ENCODE assay signal across 2 cellular contexts in the genomic region with DNA sequence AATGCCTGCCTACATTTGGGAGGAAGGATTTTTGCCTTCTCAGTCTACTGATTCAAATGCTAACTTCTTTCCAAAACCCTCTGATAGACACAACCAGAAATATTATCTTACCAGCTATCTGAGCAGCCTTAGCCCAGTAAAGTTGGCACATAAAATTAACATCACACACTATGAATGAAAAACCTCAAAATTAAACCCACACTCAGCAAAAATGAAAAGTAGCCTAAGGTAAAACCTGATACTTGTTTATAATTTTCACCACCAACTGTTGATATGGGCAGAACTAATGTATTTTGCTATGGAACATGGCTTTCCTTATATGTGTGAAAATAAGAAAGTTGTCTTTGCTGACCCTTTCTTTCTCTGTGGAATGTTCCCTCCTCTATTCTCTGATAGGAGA.
TF ChIP-seq lines count a peak whose summit lies in the region.

No MANE protein-coding gene starts in this region.

TF ChIP-seq in HepG2, 621 proteins besides CTCF, POLR2A, EP300 and RAD21 (continued from another document):
- TF ChIP-seq MAFK (conservative IDR thresholded peaks at IDR 0.05 in 1 of 2, IDR thresholded peaks at IDR 0.05 in 1 of 2; ENCODE audit: low read length in 2 of 2) (peak; percentile 66 to 83), ZBTB4 (CRISPR knock-in tag; IDR thresholded peaks at IDR 0.05; ENCODE audit: borderline replicate concordance) (no peak), ZNF12 (CRISPR knock-in tag; IDR thresholded peaks at IDR 0.05) (no peak), MAFF (IDR thresholded peaks at IDR 0.05; ENCODE audit: low read depth, low read length) (peak; percentile 59)
- TF ChIP-seq, protein P1, sequence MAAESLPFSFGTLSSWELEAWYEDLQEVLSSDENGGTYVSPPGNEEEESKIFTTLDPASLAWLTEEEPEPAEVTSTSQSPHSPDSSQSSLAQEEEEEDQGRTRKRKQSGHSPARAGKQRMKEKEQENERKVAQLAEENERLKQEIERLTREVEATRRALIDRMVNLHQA (CRISPR knock-in tag; IDR thresholded peaks at IDR 0.05): no peak

TF ChIP-seq in K562, 482 proteins besides CTCF, POLR2A, EP300 and RAD21:
- TF ChIP-seq, protein P2, sequence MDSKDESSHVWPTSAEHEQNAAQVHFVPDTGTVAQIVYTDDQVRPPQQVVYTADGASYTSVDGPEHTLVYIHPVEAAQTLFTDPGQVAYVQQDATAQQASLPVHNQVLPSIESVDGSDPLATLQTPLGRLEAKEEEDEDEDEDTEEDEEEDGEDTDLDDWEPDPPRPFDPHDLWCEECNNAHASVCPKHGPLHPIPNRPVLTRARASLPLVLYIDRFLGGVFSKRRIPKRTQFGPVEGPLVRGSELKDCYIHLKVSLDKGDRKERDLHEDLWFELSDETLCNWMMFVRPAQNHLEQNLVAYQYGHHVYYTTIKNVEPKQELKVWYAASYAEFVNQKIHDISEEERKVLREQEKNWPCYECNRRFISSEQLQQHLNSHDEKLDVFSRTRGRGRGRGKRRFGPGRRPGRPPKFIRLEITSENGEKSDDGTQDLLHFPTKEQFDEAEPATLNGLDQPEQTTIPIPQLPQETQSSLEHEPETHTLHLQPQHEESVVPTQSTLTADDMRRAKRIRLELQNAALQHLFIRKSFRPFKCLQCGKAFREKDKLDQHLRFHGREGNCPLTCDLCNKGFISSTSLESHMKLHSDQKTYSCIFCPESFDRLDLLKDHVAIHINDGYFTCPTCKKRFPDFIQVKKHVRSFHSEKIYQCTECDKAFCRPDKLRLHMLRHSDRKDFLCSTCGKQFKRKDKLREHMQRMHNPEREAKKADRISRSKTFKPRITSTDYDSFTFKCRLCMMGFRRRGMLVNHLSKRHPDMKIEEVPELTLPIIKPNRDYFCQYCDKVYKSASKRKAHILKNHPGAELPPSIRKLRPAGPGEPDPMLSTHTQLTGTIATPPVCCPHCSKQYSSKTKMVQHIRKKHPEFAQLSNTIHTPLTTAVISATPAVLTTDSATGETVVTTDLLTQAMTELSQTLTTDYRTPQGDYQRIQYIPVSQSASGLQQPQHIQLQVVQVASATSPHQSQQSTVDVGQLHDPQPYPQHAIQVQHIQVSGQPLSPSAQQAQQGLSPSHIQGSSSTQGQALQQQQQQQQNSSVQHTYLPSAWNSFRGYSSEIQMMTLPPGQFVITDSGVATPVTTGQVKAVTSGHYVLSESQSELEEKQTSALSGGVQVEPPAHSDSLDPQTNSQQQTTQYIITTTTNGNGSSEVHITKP (IDR thresholded peaks at IDR 0.05; ENCODE audit: partially characterized antibody): no peak
- TF ChIP-seq ZNF316 (IDR thresholded peaks at IDR 0.05): peak; percentile 42
